ENCODE assay signal across 10 cellular contexts in genomic region chr19:3683405-3683865, GRCh38. TPM values are rescaled to one million over a fixed set of nuclear protein-coding genes. Genes with fewer than 3 reads are reported as not detected.
A peak's percentile ranks its signal among the peaks of the same experiment; 100 is the strongest.
DNase-seq lines count a peak whose midpoint lies in the region; ATAC-seq and TF ChIP-seq lines count a peak whose summit lies in the region.
"Had no signal": no experiment of that assay in that cellular context is flagged by ENCODE, and none has a peak within 500 bp of the region (broad histone marks: within the 10 kb centered on the region; RNA-seq: fewer than 3 reads in every experiment).

No MANE protein-coding gene starts in this region.

- H3K4me1 ChIP-seq in HCT116 (ENCODE audit: control insufficient read depth in 1 of 2, insufficient read depth in 2 of 2, low read length in 2 of 2) (peaks cover 0 to 8% of the 10 kb centered on the region in 2 experiments; a peak in 2 of 4 replicates), stomach (peaks cover 16 to 42% (median 28%) of the 10 kb centered on the region in 4 donors)
- H3K4me1 ChIP-seq: colonic mucosa had no signal

- WGBS in stomach, 5 donors: 76 to 89% (median 84%) methylated on average over 16 to 19 of the region's 19 CpGs

- ATAC-seq in HCT116: 0 out of 2 replicates have a peak, but pooled peaks have one; percentile 8

- TF ChIP-seq POLR2A in HCT116 (IDR thresholded peaks at IDR 0.05; ENCODE audit: borderline replicate concordance, extremely low read depth, insufficient read depth, insufficient read length) (no peak), stomach (IDR thresholded peaks at IDR 0.05) (no peak)

- intact Hi-C loops in HCT116 (cut with micrococcal nuclease): no loop called here
- intact Hi-C loops in stomach (cut with DNase I; ENCODE audit: low total_unique reads): no loop called here

- no peaks in the 10 kb centered on the region for H3K27me3 ChIP-seq in HCT116 (ENCODE audit: insufficient read depth, low read length)
- H3K27me3 ChIP-seq in kidney epithelial cell (ENCODE audit: control insufficient read depth, insufficient read depth, low read length): no peaks in the 10 kb centered on the region
- no peaks in the 10 kb centered on the region for H3K27me3 ChIP-seq in stomach
- H3K27me3 ChIP-seq: colonic mucosa had no signal

- POLR2A ChIA-PET in HCT116 (lab: Charles Lee): no interaction called here

- no peaks in the 10 kb centered on the region for H3K36me3 ChIP-seq in HCT116 (ENCODE audit: control insufficient read depth in 1 of 2, insufficient read depth in 2 of 2, low read length in 2 of 2)
- peaks cover 2% of the 10 kb centered on the region for H3K36me3 ChIP-seq in kidney epithelial cell (ENCODE audit: control insufficient read depth, insufficient read depth, low read length)
- H3K36me3 ChIP-seq in stomach: peaks cover 7 to 24% (median 17%) of the 10 kb centered on the region in 4 donors
- H3K36me3 ChIP-seq: colonic mucosa had no signal

- BruUV-seq in HCT116 (replicated peaks; lab: Mats Ljungman, UMichigan): no TSS peak

- RAD21 ChIA-PET in HCT116 (lab: Charles Lee; ENCODE audit: low non-redundant PET in 1 of 2, low total read pairs in 2 of 2, uncharacterized antibody in 2 of 2, unreplicated experiment in 2 of 2): no interaction called here

- H3K27ac ChIP-seq in HCT116 (ENCODE audit: low read depth, low read length) (no peak overlapping the region), stomach (peak overlapping the region in 3 of 5 donors; percentile 14 to 56 (median 30))
- H3K27ac ChIP-seq: colonic mucosa had no signal

- DNase-seq in HCT116 (ENCODE audit: low read depth, low spot score) (no peak), dermis blood vessel endothelial cell (peak; percentile 99), kidney epithelial cell (ENCODE audit: low read depth) (peak; percentile 86), stomach (no peak), NCI-H1930 (lab: John Stamatoyannopoulos, UW) (no peak), NCI-H526 (lab: John Stamatoyannopoulos, UW) (no peak)
- no peak for DNase-seq in activated naive CD4-positive, alpha-beta T cell treated with anti-CD3 and anti-CD28 coated beads, Interleukin-2, amount 10 ng/mL, durations not matched to agents 7 days and 5 days
- no peak for DNase-seq in activated CD8-positive, alpha-beta memory T cell treated with anti-CD3 and anti-CD28 coated beads for 24 hours
- DNase-seq: colonic mucosa had no signal

- H2AFZ ChIP-seq in HCT116 (ENCODE audit: low read depth, low read length, poor library complexity, severe bottlenecking): no peak overlapping the region

- no peaks in the 10 kb centered on the region for H3K9me2 ChIP-seq in HCT116 (ENCODE audit: insufficient read depth)

- H3K79me2 ChIP-seq in HCT116 (ENCODE audit: insufficient read depth, low read length): peaks cover 12% of the 10 kb centered on the region; the same call in 1 of the 2 replicates

- no peak for TF ChIP-seq RAD21 in HCT116 (IDR thresholded peaks at IDR 0.05; ENCODE audit: low read depth)

- H3K4me3 Mint-ChIP-seq in activated naive CD4-positive, alpha-beta T cell treated with anti-CD3 and anti-CD28 coated beads, Interleukin-2, amount 10 ng/mL, durations not matched to agents 7 days and 5 days: no peak overlapping the region
- H3K4me3 Mint-ChIP-seq: T-helper 1 cell treated with Interleukin-12 subunit alpha and Interleukin-12 subunit beta and Interleukin-4 antibody, amounts not matched to agents 30 μg/mL and 1 μg/mL, for 36 hours had no signal

- H4K20me1 ChIP-seq in HCT116 (ENCODE audit: insufficient read depth): no peaks in the 10 kb centered on the region

- H3K9me3 Mint-ChIP-seq in activated naive CD4-positive, alpha-beta T cell treated with anti-CD3 and anti-CD28 coated beads, Interleukin-2, amount 10 ng/mL, durations not matched to agents 7 days and 5 days: peaks cover 13% of the 10 kb centered on the region
- H3K9me3 Mint-ChIP-seq: T-helper 1 cell treated with Interleukin-12 subunit alpha and Interleukin-12 subunit beta and Interleukin-4 antibody, amounts not matched to agents 30 μg/mL and 1 μg/mL, for 36 hours had no signal

- H3K27ac Mint-ChIP-seq in activated naive CD4-positive, alpha-beta T cell treated with anti-CD3 and anti-CD28 coated beads, Interleukin-2, amount 10 ng/mL, durations not matched to agents 7 days and 5 days: no peak overlapping the region
- H3K27ac Mint-ChIP-seq: T-helper 1 cell treated with Interleukin-12 subunit alpha and Interleukin-12 subunit beta and Interleukin-4 antibody, amounts not matched to agents 30 μg/mL and 1 μg/mL, for 36 hours had no signal

- H3K4me3 ChIP-seq in HCT116 (replicated peaks in 1 of 2; ENCODE audit: low read depth in 1 of 2, low read length in 2 of 2) (no peak overlapping the region), kidney epithelial cell (ENCODE audit: low read depth, low read length) (no peak overlapping the region), stomach (no peak overlapping the region)
- H3K4me3 ChIP-seq: colonic mucosa had no signal

- peaks cover 2% of the 10 kb centered on the region for H3K27me3 Mint-ChIP-seq in activated naive CD4-positive, alpha-beta T cell treated with anti-CD3 and anti-CD28 coated beads, Interleukin-2, amount 10 ng/mL, durations not matched to agents 7 days and 5 days

- H3K36me3 Mint-ChIP-seq in activated naive CD4-positive, alpha-beta T cell treated with anti-CD3 and anti-CD28 coated beads, Interleukin-2, amount 10 ng/mL, durations not matched to agents 7 days and 5 days: peaks cover 17% of the 10 kb centered on the region

- peaks cover 13% of the 10 kb centered on the region for H3K4me1 Mint-ChIP-seq in activated naive CD4-positive, alpha-beta T cell treated with anti-CD3 and anti-CD28 coated beads, Interleukin-2, amount 10 ng/mL, durations not matched to agents 7 days and 5 days

- CTCF ChIA-PET in HCT116 (lab: Charles Lee): no interaction called here
- CTCF ChIA-PET in activated naive CD4-positive, alpha-beta T cell treated with anti-CD3 and anti-CD28 coated beads, Interleukin-2, amount 10 ng/mL, durations not matched to agents 7 days and 5 days (lab: Charles Lee): no interaction called here

- TF ChIP-seq CTCF in HCT116 (IDR thresholded peaks at IDR 0.05 in 2 of 3, conservative IDR thresholded peaks at IDR 0.05 in 1 of 3; ENCODE audit: borderline replicate concordance in 1 of 3, insufficient read depth in 1 of 3, low read depth in 2 of 3, low read length in 2 of 3) (no peak), kidney epithelial cell (IDR thresholded peaks at IDR 0.05; ENCODE audit: insufficient read depth, low read length, poor library complexity, severe bottlenecking) (no peak), stomach (IDR thresholded peaks at IDR 0.05) (no peak)

- no peak overlapping the region for H3K9ac ChIP-seq in HCT116 (ENCODE audit: low read length)

- H3K9me3 ChIP-seq in HCT116 (ENCODE audit: control insufficient read depth in 1 of 2, insufficient read depth in 1 of 2, low read depth in 1 of 2, low read length in 2 of 2) (no peaks in the 10 kb centered on the region), stomach (peaks cover 0 to 8% (median 5%) of the 10 kb centered on the region in 4 donors)
- H3K9me3 ChIP-seq: colonic mucosa had no signal

- H3K4me2 ChIP-seq in HCT116 (ENCODE audit: low read length): no peak overlapping the region

- no peak for TF ChIP-seq EP300 in stomach (IDR thresholded peaks at IDR 0.05)

TF ChIP-seq in HCT116, 20 proteins besides CTCF, POLR2A, EP300 and RAD21 (continues in another document):
- TF ChIP-seq MAX (IDR thresholded peaks at IDR 0.05) (no peak), POLR2AphosphoS5 (IDR thresholded peaks at IDR 0.05; ENCODE audit: low read depth, low read length) (no peak), REST (IDR thresholded peaks at IDR 0.05; ENCODE audit: low read depth) (no peak), SRF (IDR thresholded peaks at IDR 0.05; ENCODE audit: low read depth) (no peak)

RNA-seq across cellular contexts. Expression of gene PIP5K1C, which starts 16.8 kb away (rescaled TPM):
- total RNA-seq in HCT116 (2021; ENCODE audit: unreplicated experiment): 26.9 TPM
- polyA plus RNA-seq in HCT116 (2012): 16.5 and 16.7 TPM in 2 replicates
- 57.7 and 75.6 TPM in 2 replicates for total RNA-seq in dermis blood vessel endothelial cell
- 26.5 and 26.6 TPM in 2 replicates for total RNA-seq in kidney epithelial cell
- total RNA-seq in stomach: 100 to 1,000 TPM in 1 of 5 donors, 10 to 100 TPM in 4; 15.1 to 164 (median 36.8) TPM
- 10 to 100 TPM in 2 of 3 donors, 1 to 10 TPM in 1; 8.6 to 18.5 (median 12.5) TPM for polyA plus RNA-seq in stomach

RNA-seq across cellular contexts. Expression of gene TJP3, which starts 24.7 kb away (rescaled TPM):
- total RNA-seq in HCT116 (2021; ENCODE audit: unreplicated experiment) (69.6 TPM), dermis blood vessel endothelial cell (0.09 and 0.51 TPM in 2 replicates), kidney epithelial cell (1.7 and 7.8 TPM in 2 replicates), stomach (100 to 1,000 TPM in 2 of 5 donors, 10 to 100 TPM in 3; 31.9 to 204 (median 95.1) TPM)
- polyA plus RNA-seq in HCT116 (2012): 90.9 and 95.6 TPM in 2 replicates
- 10 to 100 TPM; 62.3 to 96.1 (median 93.1) TPM for polyA plus RNA-seq in stomach

RNA-seq across cellular contexts. Expression of gene CACTIN, which starts 56.8 kb away (rescaled TPM):
- 33.2 TPM for total RNA-seq in HCT116 (2021; ENCODE audit: unreplicated experiment)
- polyA plus RNA-seq in HCT116 (2012): 24.2 and 25.3 TPM in 2 replicates
- total RNA-seq in dermis blood vessel endothelial cell: 30.8 and 39.2 TPM in 2 replicates
- total RNA-seq in kidney epithelial cell: 46.6 and 48.7 TPM in 2 replicates
- total RNA-seq in stomach: 100 to 1,000 TPM in 1 of 5 donors, 10 to 100 TPM in 3, 1 to 10 TPM in 1; 9.8 to 180 (median 19.4) TPM
- 10 to 100 TPM; 10.2 to 13.9 (median 12.4) TPM for polyA plus RNA-seq in stomach

Comparison
In these comparisons a context has a peak if more than half of its experiments do, and no peak if none do; other contexts are left out.
1. DNase-seq: peak in dermis blood vessel endothelial cell (single experiment) and kidney epithelial cell (single experiment); none in HCT116 (single experiment), stomach (single experiment), NCI-H1930 (0 of 2), activated naive CD4-positive, alpha-beta T cell treated with anti-CD3 and anti-CD28 coated beads, Interleukin-2, amount 10 ng/mL, durations not matched to agents 7 days and 5 days (single experiment), NCI-H526 (0 of 2) and activated CD8-positive, alpha-beta memory T cell treated with anti-CD3 and anti-CD28 coated beads for 24 hours (single experiment).